In genomic region chr15:38696120-38696727, GRCh38 we compare ENCODE assay signal across 9 cellular contexts.
DNase-seq lines count a peak whose midpoint lies in the region; ATAC-seq and TF ChIP-seq lines count a peak whose summit lies in the region.
"Had no signal": no experiment of that assay in that cellular context is flagged by ENCODE, and none has a peak within 500 bp of the region (broad histone marks: within the 10 kb centered on the region; RNA-seq: fewer than 3 reads in every experiment).

No MANE protein-coding gene starts in this region.

- peak overlapping the region; percentile 85 for H3K27ac Mint-ChIP-seq in CD4-positive, alpha-beta T cell

- peak overlapping the region; percentile 42 for H3K4me3 Mint-ChIP-seq in CD4-positive, alpha-beta T cell

- peak overlapping the region; percentile 16; the same call in 1 of the 2 replicates for H3K9ac ChIP-seq in MM.1S (ENCODE audit: low read length)

- H3K4me2 ChIP-seq in MM.1S (ENCODE audit: low read depth, low read length): peak overlapping the region; percentile 71

- POLR2A ChIA-PET in CD4-positive, alpha-beta T cell (lab: Charles Lee): interaction anchor here (0.8 to 4.6 kb wide), 13 partner anchors 10 to 242 kb away, joined by 3 to 29 read pairs (median 4); partner anchors contain the start of genes FAM98B and RASGRP1

- CTCF ChIA-PET in CD4-positive, alpha-beta T cell (lab: Charles Lee): interaction anchor here (0.7 to 3.0 kb wide), 5 partner anchors 12 to 242 kb away, joined by 3 to 21 read pairs (median 4); partner anchors contain the start of genes FAM98B and RASGRP1

- H3K9me2 ChIP-seq in MM.1S (replicated peaks; ENCODE audit: insufficient read depth, low read length): no peaks in the 10 kb centered on the region

- intact Hi-C loops in CD4-positive, alpha-beta T cell (cut with DNase I, micrococcal nuclease): no loop called here
- intact Hi-C loops in psoas muscle (cut with DNase I): loop anchor here in 1 of 2 donors (5.0 kb wide), 1 partner anchor 254 kb away; no protein-coding TSS in a partner anchor
- intact Hi-C loops in head of caudate nucleus (cut with DNase I): loop anchor here (10.0 kb wide), 1 partner anchor 251 kb away; no protein-coding TSS in a partner anchor

- 66 to 81% (median 75%) methylated on average over 7 of the region's 7 CpGs for WGBS in psoas muscle, 3 donors

- H3K79me2 ChIP-seq in MM.1S (ENCODE audit: low read length): no peaks in the 10 kb centered on the region

- no peak overlapping the region for H3K27ac ChIP-seq in CD4-positive, alpha-beta T cell (ENCODE audit: low read depth, low read length)
- H3K27ac ChIP-seq in MM.1S (ENCODE audit: low read length) (peak overlapping the region; percentile 63), psoas muscle (no peak overlapping the region)
- H3K27ac ChIP-seq: cardiac muscle cell had no signal

- ATAC-seq in CD4-positive, alpha-beta T cell (ENCODE audit: poor library complexity): peak; percentile 90
- ATAC-seq in GM21447 (IDR thresholded peaks at IDR 0.05; ENCODE audit: unreplicated experiment): peak; percentile 61
- ATAC-seq in psoas muscle: no peak

- H3K9me3 Mint-ChIP-seq in CD4-positive, alpha-beta T cell: no peaks in the 10 kb centered on the region

- no peaks in the 10 kb centered on the region for H3K27me3 Mint-ChIP-seq in CD4-positive, alpha-beta T cell

- peak overlapping the region; percentile 86 for H2AFZ ChIP-seq in MM.1S (ENCODE audit: low read length)

- peaks cover 61% of the 10 kb centered on the region for H3K4me1 Mint-ChIP-seq in CD4-positive, alpha-beta T cell (ENCODE audit: low read depth)

- H3K27me3 ChIP-seq in CD4-positive, alpha-beta T cell (ENCODE audit: control insufficient read depth, insufficient read depth, low read length): no peaks in the 10 kb centered on the region
- H3K27me3 ChIP-seq in MM.1S (replicated peaks; ENCODE audit: insufficient read depth, low read length) (no peaks in the 10 kb centered on the region), psoas muscle (ENCODE audit: insufficient read depth in 3 of 3, low read length in 2 of 3) (no peaks in the 10 kb centered on the region)
- H3K27me3 ChIP-seq: cardiac muscle cell had no signal

- TF ChIP-seq CTCF in CD4-positive, alpha-beta T cell (IDR thresholded peaks at IDR 0.05): no peak
- TF ChIP-seq CTCF in MM.1S (IDR thresholded peaks at IDR 0.05; ENCODE audit: low read length): no peak
- TF ChIP-seq CTCF in psoas muscle (IDR thresholded peaks at IDR 0.05): no peak

- H3K4me1 ChIP-seq in MM.1S (ENCODE audit: low read length): peaks cover 23% of the 10 kb centered on the region
- H3K4me1 ChIP-seq in psoas muscle: no peaks in the 10 kb centered on the region

- H3K36me3 ChIP-seq in MM.1S (replicated peaks; ENCODE audit: insufficient read depth, low read length) (no peaks in the 10 kb centered on the region), psoas muscle (ENCODE audit: insufficient read depth in 1 of 2, low read depth in 1 of 2) (no peaks in the 10 kb centered on the region)
- H3K36me3 ChIP-seq: cardiac muscle cell had no signal

- no peaks in the 10 kb centered on the region for H3K36me3 Mint-ChIP-seq in CD4-positive, alpha-beta T cell (ENCODE audit: low read depth)

- peaks cover 10% of the 10 kb centered on the region for H3F3A ChIP-seq in MM.1S (ENCODE audit: insufficient read depth, low read length)

- H3K9me3 ChIP-seq in CD4-positive, alpha-beta T cell (ENCODE audit: control insufficient read depth, low read length): no peaks in the 10 kb centered on the region
- H3K9me3 ChIP-seq in MM.1S (replicated peaks; ENCODE audit: insufficient read depth, low read length) (no peaks in the 10 kb centered on the region), psoas muscle (no peaks in the 10 kb centered on the region)

- DNase-seq in CD4-positive, alpha-beta T cell: peak in 9 of 10 experiments; percentile 51 to 67 (median 59)
- DNase-seq in MM.1S (peak; percentile 93), activated T-helper 1 cell treated with Interleukin-2 at 50 U/mL for 16 hours (ENCODE audit: low read depth) (peak; percentile 44), psoas muscle (no peak), ureter (ENCODE audit: low spot score) (no peak), head of caudate nucleus (no peak)
- DNase-seq in stimulated activated CD4-positive, alpha-beta T cell treated with anti-CD3 and anti-CD28 coated beads, Interleukin-12 subunit alpha, Interleukin-12 subunit beta, amount 100 ng/mL, for 24 hours (ENCODE audit: low read depth in 2 of 2): peak; percentile 39 to 58

- peak overlapping the region; percentile 13 for H3K4me3 ChIP-seq in MM.1S (ENCODE audit: low read length)
- no peak overlapping the region for H3K4me3 ChIP-seq in psoas muscle
- H3K4me3 ChIP-seq: cardiac muscle cell had no signal

- no peaks in the 10 kb centered on the region for H4K20me1 ChIP-seq in MM.1S (ENCODE audit: insufficient read depth, low read length)

Comparison
In these comparisons a context has a peak if more than half of its experiments do, and no peak if none do; other contexts are left out.
1. ATAC-seq: peak in CD4-positive, alpha-beta T cell (single experiment) and GM21447 (single experiment); none in psoas muscle (0 of 4).
2. DNase-seq: peak in CD4-positive, alpha-beta T cell (9 of 10), MM.1S (single experiment), activated T-helper 1 cell treated with Interleukin-2 at 50 U/mL for 16 hours (single experiment) and stimulated activated CD4-positive, alpha-beta T cell treated with anti-CD3 and anti-CD28 coated beads, Interleukin-12 subunit alpha, Interleukin-12 subunit beta, amount 100 ng/mL, for 24 hours (2 of 2); none in psoas muscle (0 of 2), ureter (single experiment) and head of caudate nucleus (0 of 42).